14 cellular contexts compared by ENCODE assay signal in the genomic region with DNA sequence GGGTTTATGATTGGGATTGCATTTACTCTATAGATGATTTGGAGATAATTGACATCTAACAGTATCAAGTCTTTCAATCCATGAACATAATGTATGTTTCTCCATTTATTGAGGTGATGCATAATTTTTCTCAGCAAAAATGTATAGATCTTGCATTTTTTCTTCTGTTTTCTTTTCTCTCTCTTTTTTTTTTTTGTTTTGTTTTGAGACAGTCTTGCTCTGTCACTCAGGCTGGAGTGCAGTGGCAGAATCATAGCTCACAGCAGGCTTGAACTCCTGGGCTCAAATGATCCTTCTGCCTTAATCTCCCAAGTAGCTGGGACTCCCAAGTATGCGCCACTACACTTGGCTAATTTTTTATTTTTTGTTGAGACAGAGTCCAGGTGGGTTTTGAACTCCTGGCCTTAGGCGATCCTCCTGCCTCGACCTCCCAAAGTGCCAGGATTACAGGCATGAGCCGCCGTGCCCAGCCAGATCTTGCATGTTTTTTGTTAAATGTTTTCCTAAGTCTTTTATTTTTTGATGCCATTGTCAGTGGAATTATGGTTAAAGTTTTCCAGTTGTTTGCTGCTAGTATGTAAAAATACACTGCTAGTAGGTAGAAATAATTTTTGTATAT. TPM values are rescaled to one million over a fixed set of nuclear protein-coding genes. Genes with fewer than 3 reads are reported as not detected.
A peak's percentile ranks its signal among the peaks of the same experiment; 100 is the strongest.
DNase-seq lines count a peak whose midpoint lies in the region; ATAC-seq lines count a peak whose summit lies in the region.
"Had no signal": no experiment of that assay in that cellular context is flagged by ENCODE, and none has a peak within 500 bp of the region (broad histone marks: within the 10 kb centered on the region; RNA-seq: fewer than 3 reads in every experiment).

No MANE protein-coding gene starts in this region.

- H3K4me1 Mint-ChIP-seq in activated naive CD8-positive, alpha-beta T cell (ENCODE audit: low read depth) = peaks cover 50% of the 10 kb centered on the region
- H3K4me1 Mint-ChIP-seq in activated naive CD8-positive, alpha-beta T cell treated with anti-CD3 and anti-CD28 coated beads for 36 hours = peaks cover 44% of the 10 kb centered on the region
- peaks cover 19 to 52% (median 48%) of the 10 kb centered on the region in 4 donors for H3K4me1 Mint-ChIP-seq in naive thymus-derived CD8-positive, alpha-beta T cell

- no peaks in the 10 kb centered on the region for H3K9me3 ChIP-seq in SK-N-MC (ENCODE audit: low read depth, low read length)

- H3K4me3 Mint-ChIP-seq in activated naive CD8-positive, alpha-beta T cell = peak overlapping the region; percentile 38
- H3K4me3 Mint-ChIP-seq in activated naive CD8-positive, alpha-beta T cell treated with anti-CD3 and anti-CD28 coated beads for 36 hours = no peak overlapping the region
- peak overlapping the region in 4 of 10 donors; percentile 23 to 63 (median 29) for H3K4me3 Mint-ChIP-seq in naive thymus-derived CD8-positive, alpha-beta T cell
- H3K4me3 Mint-ChIP-seq: CD8-positive, alpha-beta T cell; H9 had no signal

- DNase-seq in activated naive CD8-positive, alpha-beta T cell treated with anti-CD3 and anti-CD28 coated beads for 36 hours = no peak
- DNase-seq in SK-N-MC (ENCODE audit: low read depth, low spot score) (no peak), NCI-H524 (lab: John Stamatoyannopoulos, UW) (no peak), NCI-H748 (lab: John Stamatoyannopoulos, UW; ENCODE audit: unreplicated experiment) (no peak)
- no peak for DNase-seq in naive thymus-derived CD8-positive, alpha-beta T cell
- DNase-seq: 8988T; Calu3; CD8-positive, alpha-beta T cell; DMS79 treated with DMSO at 0.1 percent for 48 hours; H9 had no signal

- H3K9ac ChIP-seq in SK-N-MC (ENCODE audit: insufficient read length) = peak overlapping the region; percentile 5
- H3K9ac ChIP-seq: BLaER1 had no signal

- peak overlapping the region; percentile 4; the same call in 1 of the 2 replicates for H3K27ac ChIP-seq in SK-N-MC
- H3K27ac ChIP-seq: BLaER1 had no signal

- H3K4me3 ChIP-seq in SK-N-MC = no peak overlapping the region
- H3K4me3 ChIP-seq: BLaER1, GM12878 had no signal

- H3K27ac Mint-ChIP-seq in activated naive CD8-positive, alpha-beta T cell = no peak overlapping the region
- no peak overlapping the region for H3K27ac Mint-ChIP-seq in activated naive CD8-positive, alpha-beta T cell treated with anti-CD3 and anti-CD28 coated beads for 36 hours
- H3K27ac Mint-ChIP-seq in naive thymus-derived CD8-positive, alpha-beta T cell = peak overlapping the region in 9 of 10 donors; percentile 7 to 99 (median 68)
- H3K27ac Mint-ChIP-seq: H9 had no signal

- POLR2A ChIA-PET in naive thymus-derived CD8-positive, alpha-beta T cell (lab: Charles Lee) = interaction anchor here (0.7 to 5.8 kb wide), 2 partner anchors 12 to 386 kb away, joined by 5 to 67 read pairs; a partner anchor contains a TSS

- H3K36me3 ChIP-seq in SK-N-MC (ENCODE audit: insufficient read depth, low read length) = peaks cover 8% of the 10 kb centered on the region; the same call in 1 of the 2 replicates
- H3K36me3 ChIP-seq: BLaER1 had no signal

- H3K27me3 Mint-ChIP-seq in activated naive CD8-positive, alpha-beta T cell = no peaks in the 10 kb centered on the region
- no peaks in the 10 kb centered on the region for H3K27me3 Mint-ChIP-seq in activated naive CD8-positive, alpha-beta T cell treated with anti-CD3 and anti-CD28 coated beads for 36 hours
- no peaks in the 10 kb centered on the region for H3K27me3 Mint-ChIP-seq in naive thymus-derived CD8-positive, alpha-beta T cell

- no peak for ATAC-seq in naive thymus-derived CD8-positive, alpha-beta T cell
- ATAC-seq in GM21360 (IDR thresholded peaks at IDR 0.05; ENCODE audit: unreplicated experiment) = no peak
- ATAC-seq: CD8-positive, alpha-beta T cell; GM12878 had no signal

- no peaks in the 10 kb centered on the region for H3K9me3 Mint-ChIP-seq in activated naive CD8-positive, alpha-beta T cell (ENCODE audit: low read depth)
- H3K9me3 Mint-ChIP-seq in activated naive CD8-positive, alpha-beta T cell treated with anti-CD3 and anti-CD28 coated beads for 36 hours = peaks cover 11% of the 10 kb centered on the region
- H3K9me3 Mint-ChIP-seq in naive thymus-derived CD8-positive, alpha-beta T cell = peaks cover 0 to 17% (median 8%) of the 10 kb centered on the region in 9 donors

- H3K36me3 Mint-ChIP-seq in activated naive CD8-positive, alpha-beta T cell = peaks cover 8% of the 10 kb centered on the region
- H3K36me3 Mint-ChIP-seq in activated naive CD8-positive, alpha-beta T cell treated with anti-CD3 and anti-CD28 coated beads for 36 hours = peaks cover 29% of the 10 kb centered on the region
- peaks cover 4 to 16% (median 9%) of the 10 kb centered on the region in 3 donors for H3K36me3 Mint-ChIP-seq in naive thymus-derived CD8-positive, alpha-beta T cell

RNA-seq across cellular contexts. Expression of a gene that starts 3.1 kb away (rescaled TPM):
- 10 to 100 TPM in 1 of 2 experiments, 1 to 10 TPM in 1; 8.1 to 10.4 TPM for total RNA-seq in activated naive CD8-positive, alpha-beta T cell treated with anti-CD3 and anti-CD28 coated beads for 36 hours
- 10 to 100 TPM; 11.0 to 13.2 TPM for total RNA-seq in naive thymus-derived CD8-positive, alpha-beta T cell
- polyA plus RNA-seq in naive thymus-derived CD8-positive, alpha-beta T cell = 1 to 10 TPM; 3.3 to 4.9 (median 3.9) TPM

RNA-seq across cellular contexts. Expression of a gene that starts 13.1 kb away (rescaled TPM):
- 1,000 to 10,000 TPM; 1,619 to 1,626 TPM for total RNA-seq in activated naive CD8-positive, alpha-beta T cell treated with anti-CD3 and anti-CD28 coated beads for 36 hours
- 1,000 to 10,000 TPM; 1,870 to 1,893 TPM for total RNA-seq in naive thymus-derived CD8-positive, alpha-beta T cell
- polyA plus RNA-seq in naive thymus-derived CD8-positive, alpha-beta T cell = 1,000 to 10,000 TPM; 2,221 to 2,647 (median 2,624) TPM

Comparison
In these comparisons a context has a peak if more than half of its experiments do, and no peak if none do; other contexts are left out.
1. H3K27ac Mint-ChIP-seq: peak in naive thymus-derived CD8-positive, alpha-beta T cell (9 of 10); none in activated naive CD8-positive, alpha-beta T cell (single experiment) and activated naive CD8-positive, alpha-beta T cell treated with anti-CD3 and anti-CD28 coated beads for 36 hours (single experiment).